ENCODE assay signal across 10 cellular contexts in genomic region chr14:88322505-88323085, GRCh38. TPM values are rescaled to one million over a fixed set of nuclear protein-coding genes. Genes with fewer than 3 reads are reported as not detected.
DNase-seq lines count a peak whose midpoint lies in the region; ATAC-seq and TF ChIP-seq lines count a peak whose summit lies in the region.
"Had no signal": no experiment of that assay in that cellular context is flagged by ENCODE, and none has a peak within 500 bp of the region (broad histone marks: within the 10 kb centered on the region; RNA-seq: fewer than 3 reads in every experiment).

No MANE protein-coding gene starts in this region.

- H3K9me3 ChIP-seq in heart right ventricle = no peaks in the 10 kb centered on the region
- no peaks in the 10 kb centered on the region for H3K9me3 ChIP-seq in naive thymus-derived CD4-positive, alpha-beta T cell (ENCODE audit: control insufficient read depth in 2 of 3, low read length in 3 of 3)
- no peaks in the 10 kb centered on the region for H3K9me3 ChIP-seq in CD8-positive, alpha-beta T cell (ENCODE audit: low read length)

- peaks cover 0 to 2% (median 0%) of the 10 kb centered on the region in 6 donors for H3K9me3 Mint-ChIP-seq in immature natural killer cell
- H3K9me3 Mint-ChIP-seq in naive thymus-derived CD4-positive, alpha-beta T cell = peaks cover 0 to 4% (median 0%) of the 10 kb centered on the region in 11 donors
- H3K9me3 Mint-ChIP-seq in CD8-positive, alpha-beta T cell = no peaks in the 10 kb centered on the region
- H3K9me3 Mint-ChIP-seq: activated T-helper 1 cell treated with anti-CD3 and anti-CD28 coated beads, Interleukin-12 subunit alpha, Interleukin-12 subunit beta, Interleukin-2, Interleukin-4 antibody, amounts not matched to agents 30 ng/mL and 10 ng/mL and 1 ng/mL, durations not matched to agents 14 hours and 24 hours and 36 hours had no signal

- DNase-seq in heart right ventricle = no peak
- DNase-seq in left cardiac atrium = no peak
- DNase-seq in immature natural killer cell = no peak
- DNase-seq in H4 (ENCODE audit: low spot score) = no peak
- no peak for DNase-seq in naive thymus-derived CD4-positive, alpha-beta T cell
- DNase-seq in CD8-positive, alpha-beta T cell = no peak

- ATAC-seq in heart right ventricle (no peak), left cardiac atrium (no peak)
- ATAC-seq in naive thymus-derived CD4-positive, alpha-beta T cell = no peak
- no peak for ATAC-seq in CD8-positive, alpha-beta T cell

- H3K36me3 ChIP-seq in heart right ventricle = no peaks in the 10 kb centered on the region
- no peaks in the 10 kb centered on the region for H3K36me3 ChIP-seq in naive thymus-derived CD4-positive, alpha-beta T cell (ENCODE audit: control insufficient read depth in 2 of 3, insufficient read depth in 3 of 3, low read length in 3 of 3)
- H3K36me3 ChIP-seq in CD8-positive, alpha-beta T cell (ENCODE audit: insufficient read depth, low read length) = no peaks in the 10 kb centered on the region

- no peak overlapping the region for H3K27ac Mint-ChIP-seq in immature natural killer cell
- no peak overlapping the region for H3K27ac Mint-ChIP-seq in naive thymus-derived CD4-positive, alpha-beta T cell
- no peak overlapping the region for H3K27ac Mint-ChIP-seq in CD8-positive, alpha-beta T cell
- H3K27ac Mint-ChIP-seq: activated T-helper 1 cell treated with anti-CD3 and anti-CD28 coated beads, Interleukin-12 subunit alpha, Interleukin-12 subunit beta, Interleukin-2, Interleukin-4 antibody, amounts not matched to agents 30 ng/mL and 10 ng/mL and 1 ng/mL, durations not matched to agents 14 hours and 24 hours and 36 hours had no signal

- intact Hi-C loops in heart right ventricle (cut with DNase I) (no loop called here), left cardiac atrium (cut with DNase I) (no loop called here)
- intact Hi-C loops in naive thymus-derived CD4-positive, alpha-beta T cell (cut with micrococcal nuclease) = no loop called here
- intact Hi-C loops in CD8-positive, alpha-beta T cell (cut with DNase I, micrococcal nuclease) = no loop called here

- H3K4me3 ChIP-seq in heart right ventricle (peak overlapping the region in 9 of 10 donors; percentile 30 to 46 (median 39)), WI38 (ENCODE audit: low read depth, low read length) (peak overlapping the region; percentile 16; the same call in 1 of the 2 replicates)
- H3K4me3 ChIP-seq in naive thymus-derived CD4-positive, alpha-beta T cell (ENCODE audit: low read length) = no peak overlapping the region
- no peak overlapping the region for H3K4me3 ChIP-seq in CD8-positive, alpha-beta T cell (ENCODE audit: low read depth, low read length)

- 2% methylated on average over 26 of the region's 26 CpGs for WGBS in heart right ventricle, 2 donors

- POLR2A ChIA-PET in naive thymus-derived CD4-positive, alpha-beta T cell (lab: Charles Lee) = no interaction called here
- POLR2A ChIA-PET in CD8-positive, alpha-beta T cell (lab: Charles Lee) = no interaction called here

- H3K4me1 Mint-ChIP-seq in immature natural killer cell = peaks cover 0 to 4% of the 10 kb centered on the region in 2 donors
- H3K4me1 Mint-ChIP-seq in naive thymus-derived CD4-positive, alpha-beta T cell = peaks cover 0 to 7% (median 2%) of the 10 kb centered on the region in 7 donors
- peaks cover 4% of the 10 kb centered on the region for H3K4me1 Mint-ChIP-seq in CD8-positive, alpha-beta T cell (ENCODE audit: low read depth)

- H3K4me1 ChIP-seq in heart right ventricle = peaks cover 0 to 27% (median 12%) of the 10 kb centered on the region in 9 donors
- H3K4me1 ChIP-seq in naive thymus-derived CD4-positive, alpha-beta T cell (ENCODE audit: control insufficient read depth in 2 of 2, insufficient read depth in 2 of 2, low read length in 2 of 2) = no peaks in the 10 kb centered on the region
- H3K4me1 ChIP-seq in CD8-positive, alpha-beta T cell (ENCODE audit: insufficient read depth, low read length) = no peaks in the 10 kb centered on the region

- peaks cover 6 to 98% (median 82%) of the 10 kb centered on the region in 7 donors for H3K27me3 ChIP-seq in heart right ventricle
- peaks cover 0 to 6% of the 10 kb centered on the region in 2 donors for H3K27me3 ChIP-seq in naive thymus-derived CD4-positive, alpha-beta T cell (ENCODE audit: control insufficient read depth in 2 of 2, insufficient read depth in 2 of 2, low read length in 2 of 2)
- peaks cover 9% of the 10 kb centered on the region for H3K27me3 ChIP-seq in CD8-positive, alpha-beta T cell (ENCODE audit: insufficient read depth, low read length)

- no peak overlapping the region for H3K27ac ChIP-seq in heart right ventricle
- H3K27ac ChIP-seq in temporal lobe (ENCODE audit: low read depth, low read length) = peak overlapping the region; percentile 33
- no peak overlapping the region for H3K27ac ChIP-seq in naive thymus-derived CD4-positive, alpha-beta T cell (ENCODE audit: low read depth, low read length)
- H3K27ac ChIP-seq in CD8-positive, alpha-beta T cell (ENCODE audit: low read depth, low read length) = no peak overlapping the region

- no peak for TF ChIP-seq CTCF in heart right ventricle (IDR thresholded peaks at IDR 0.05)
- no peak for TF ChIP-seq CTCF in WI38 (IDR thresholded peaks at IDR 0.05; ENCODE audit: low read depth, low read length)
- no peak for TF ChIP-seq CTCF in CD8-positive, alpha-beta T cell (IDR thresholded peaks at IDR 0.05)

- CTCF ChIA-PET in naive thymus-derived CD4-positive, alpha-beta T cell (lab: Charles Lee) = no interaction called here
- CTCF ChIA-PET in CD8-positive, alpha-beta T cell (lab: Charles Lee) = no interaction called here

- H3K4me3 Mint-ChIP-seq in immature natural killer cell = peak overlapping the region in 3 of 5 donors; percentile 25 to 50 (median 31)
- peak overlapping the region in 3 of 10 donors; percentile 8 to 44 (median 27) for H3K4me3 Mint-ChIP-seq in naive thymus-derived CD4-positive, alpha-beta T cell
- H3K4me3 Mint-ChIP-seq in CD8-positive, alpha-beta T cell = no peak overlapping the region
- H3K4me3 Mint-ChIP-seq: activated T-helper 1 cell treated with anti-CD3 and anti-CD28 coated beads, Interleukin-12 subunit alpha, Interleukin-12 subunit beta, Interleukin-2, Interleukin-4 antibody, amounts not matched to agents 30 ng/mL and 10 ng/mL and 1 ng/mL, durations not matched to agents 14 hours and 24 hours and 36 hours had no signal

- H3K27me3 Mint-ChIP-seq in immature natural killer cell (ENCODE audit: low read depth in 3 of 3) = peaks cover 11 to 25% (median 23%) of the 10 kb centered on the region in 3 donors
- peaks cover 33 to 43% (median 41%) of the 10 kb centered on the region in 5 donors for H3K27me3 Mint-ChIP-seq in naive thymus-derived CD4-positive, alpha-beta T cell
- H3K27me3 Mint-ChIP-seq in CD8-positive, alpha-beta T cell (ENCODE audit: low read depth) = peaks cover 37% of the 10 kb centered on the region

- no peaks in the 10 kb centered on the region for H3K36me3 Mint-ChIP-seq in immature natural killer cell
- no peaks in the 10 kb centered on the region for H3K36me3 Mint-ChIP-seq in naive thymus-derived CD4-positive, alpha-beta T cell
- no peaks in the 10 kb centered on the region for H3K36me3 Mint-ChIP-seq in CD8-positive, alpha-beta T cell

RNA-seq across cellular contexts. Expression of gene KCNK10, which starts 0.5 kb away (rescaled TPM):
- total RNA-seq in heart right ventricle (under 1 TPM in 2 of 10 donors, not detected in 8; 0.11 to 0.21 TPM), left cardiac atrium (not detected), temporal lobe (15.0 TPM)
- polyA plus RNA-seq in heart right ventricle (under 1 TPM in 1 of 2 donors, not detected in 1; 0.01 TPM), immature natural killer cell (not detected)
- total RNA-seq in H4 (2014; rRNA removed; shearing (Covaris generic)) = 0.02 TPM in 1 of 2 replicates, not detected in the other
- total RNA-seq in naive thymus-derived CD4-positive, alpha-beta T cell = under 1 TPM in 2 of 5 experiments, not detected in 3; 0.10 to 0.21 TPM
- not detected for polyA plus RNA-seq in naive thymus-derived CD4-positive, alpha-beta T cell
- total RNA-seq in CD8-positive, alpha-beta T cell = not detected
- total RNA-seq: activated T-helper 1 cell treated with anti-CD3 and anti-CD28 coated beads, Interleukin-12 subunit alpha, Interleukin-12 subunit beta, Interleukin-2, Interleukin-4 antibody, amounts not matched to agents 30 ng/mL and 10 ng/mL and 1 ng/mL, durations not matched to agents 14 hours and 24 hours and 36 hours; osteocyte had no signal

Comparison
In these comparisons a context has a peak if more than half of its experiments do, and no peak if none do; other contexts are left out.
1. H3K4me3 ChIP-seq: peak in heart right ventricle (9 of 10) and WI38 (single experiment); none in naive thymus-derived CD4-positive, alpha-beta T cell (single experiment) and CD8-positive, alpha-beta T cell (single experiment).
2. RNA of gene KCNK10, which starts 0.5 kb away (total RNA-seq): 15.0 TPM in temporal lobe (single experiment); 0.11 to 0.21 TPM in heart right ventricle, 0.02 TPM in H4, not detected in left cardiac atrium, 0.10 to 0.21 TPM in naive thymus-derived CD4-positive, alpha-beta T cell and not detected in CD8-positive, alpha-beta T cell; every median in the first group is over 10 times any median in the second.